ENCODE assay signal across 9 cellular contexts in the genomic region with DNA sequence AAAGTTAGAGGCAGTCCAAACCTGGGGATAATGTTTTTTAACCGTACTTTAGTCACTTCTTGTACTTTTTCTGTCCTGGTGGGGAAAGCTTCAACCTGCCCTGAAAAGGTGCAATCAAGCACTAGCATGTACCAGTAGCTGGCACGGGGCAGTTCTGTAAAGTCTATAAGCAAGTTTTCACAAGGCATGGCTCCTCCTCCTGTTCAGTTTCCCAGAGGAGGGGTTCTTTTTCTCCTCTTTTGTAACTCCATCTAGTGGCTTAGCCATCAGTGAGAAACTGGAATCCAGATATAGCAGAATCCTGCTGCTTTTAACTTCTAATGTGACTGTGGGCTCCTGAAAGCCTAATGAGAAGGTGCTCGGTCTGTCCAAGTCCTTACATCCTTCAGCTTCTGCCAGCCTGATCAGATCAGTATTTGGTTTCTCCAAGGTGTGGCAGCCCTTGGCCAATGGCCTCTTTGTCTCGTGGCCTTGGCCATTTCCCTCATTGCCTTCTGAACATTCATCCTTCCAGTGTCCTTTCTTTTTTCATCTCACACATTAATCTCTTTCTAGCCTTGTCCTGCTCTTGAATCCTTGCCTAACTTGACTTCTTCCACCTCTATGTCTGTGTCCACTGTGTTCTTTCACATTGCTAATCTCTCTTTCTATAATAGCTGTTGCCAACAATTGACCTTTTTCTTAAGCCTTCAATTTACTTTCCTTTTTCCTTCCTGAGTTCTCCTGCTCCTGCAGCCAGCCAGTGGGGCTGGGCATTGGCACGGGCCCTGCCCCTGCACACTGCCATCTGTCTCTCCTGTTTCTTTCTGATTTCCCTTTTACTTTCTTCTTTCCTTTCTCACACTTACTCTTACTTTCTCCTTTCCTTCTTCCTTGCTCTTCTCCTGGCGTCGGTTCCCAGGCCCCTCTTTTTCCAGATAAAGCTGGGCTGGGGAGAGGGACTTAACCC.
DNase-seq lines count a peak whose midpoint lies in the region; ATAC-seq and TF ChIP-seq lines count a peak whose summit lies in the region.
"Had no signal": no experiment of that assay in that cellular context is flagged by ENCODE, and none has a peak within 500 bp of the region (broad histone marks: within the 10 kb centered on the region; RNA-seq: fewer than 3 reads in every experiment).

No MANE protein-coding gene starts in this region.

- no peaks in the 10 kb centered on the region for H3K9me2 ChIP-seq in GM23248 (ENCODE audit: insufficient read depth)

- H3K27ac ChIP-seq in GM23248 (no peak overlapping the region), VCaP (peak overlapping the region; percentile 41; the same call in 1 of the 2 replicates), smooth muscle cell (ENCODE audit: low read depth) (no peak overlapping the region)

- peak; percentile 23; the same call in 1 of the 2 replicates for TF ChIP-seq CTCF in VCaP (conservative IDR thresholded peaks at IDR 0.05)
- TF ChIP-seq CTCF in fibroblast of villous mesenchyme (IDR thresholded peaks at IDR 0.05; ENCODE audit: insufficient read depth, low read depth, low read length): peak; percentile 16
- TF ChIP-seq CTCF in smooth muscle cell (IDR thresholded peaks at IDR 0.05; ENCODE audit: borderline replicate concordance, insufficient read depth, poor library complexity, severe bottlenecking): no peak

- no peaks in the 10 kb centered on the region for H3K36me3 ChIP-seq in GM23248 (ENCODE audit: low read depth)
- no peaks in the 10 kb centered on the region for H3K36me3 ChIP-seq in smooth muscle cell (ENCODE audit: low read depth)

- H3K4me1 ChIP-seq in GM23248 (ENCODE audit: insufficient read depth) (0 out of 2 replicates have a peak, but pooled peaks cover 6% of the 10 kb centered on the region), smooth muscle cell (ENCODE audit: low read depth) (peaks cover 7% of the 10 kb centered on the region)

- H3K9ac ChIP-seq in GM23248 (no peak overlapping the region), smooth muscle cell (ENCODE audit: low read depth) (no peak overlapping the region)

- H3F3A ChIP-seq in GM23248 (ENCODE audit: insufficient read depth) (no peaks in the 10 kb centered on the region), smooth muscle cell (ENCODE audit: low read depth) (no peaks in the 10 kb centered on the region)

- H3K9me3 ChIP-seq in GM23248 (ENCODE audit: low read depth) (no peaks in the 10 kb centered on the region), smooth muscle cell (replicated peaks; ENCODE audit: low read depth) (no peaks in the 10 kb centered on the region)

- H2AFZ ChIP-seq in GM23248 (peak overlapping the region; percentile 95), smooth muscle cell (ENCODE audit: low read depth) (no peak overlapping the region)

- H3K79me2 ChIP-seq in GM23248 (ENCODE audit: insufficient read depth): no peaks in the 10 kb centered on the region
- no peaks in the 10 kb centered on the region for H3K79me2 ChIP-seq in smooth muscle cell (ENCODE audit: low read depth)

- 17 to 24% methylated on average over 7 of the region's 7 CpGs for WGBS in GM23248 (ENCODE audit: low coverage in 1 of 2, low lambda C conversion rate in 2 of 2, missing lambda C conversion rate in 2 of 2), 2 experiments
- 55% methylated on average over 7 of the region's 7 CpGs for WGBS in smooth muscle cell (ENCODE audit: low lambda C conversion rate)

- in situ Hi-C loops in GM23248 (cut with MboI): no loop called here

- ATAC-seq in GM21423 (IDR thresholded peaks at IDR 0.05; ENCODE audit: unreplicated experiment): no peak

- H3K27me3 ChIP-seq in GM23248 (replicated peaks; ENCODE audit: insufficient read depth) (no peaks in the 10 kb centered on the region), smooth muscle cell (ENCODE audit: low read depth) (no peaks in the 10 kb centered on the region)

- H3K4me2 ChIP-seq in GM23248 (ENCODE audit: unreplicated experiment) (peak overlapping the region; percentile 98), smooth muscle cell (peak overlapping the region; percentile 85)

- peak; percentile 34 for DNase-seq in GM23248
- peak; percentile 13 for DNase-seq in fibroblast of villous mesenchyme (ENCODE audit: low read depth)
- no peak for DNase-seq in smooth muscle cell (lab: John Stamatoyannopoulos, UW; ENCODE audit: unreplicated experiment)
- DNase-seq in foreskin melanocyte: no peak
- no peak for DNase-seq in medulla oblongata (ENCODE audit: extremely low spot score)
- no peak for DNase-seq in COLO668 (lab: John Stamatoyannopoulos, UW; ENCODE audit: unreplicated experiment)
- DNase-seq: endodermal cell had no signal

- H4K20me1 ChIP-seq in GM23248 (ENCODE audit: insufficient read depth): no peaks in the 10 kb centered on the region
- no peaks in the 10 kb centered on the region for H4K20me1 ChIP-seq in smooth muscle cell (ENCODE audit: low read depth)

- H3K4me3 ChIP-seq in GM23248: peak overlapping the region; percentile 81
- no peak overlapping the region for H3K4me3 ChIP-seq in fibroblast of villous mesenchyme (ENCODE audit: low read depth, low read length)
- no peak overlapping the region for H3K4me3 ChIP-seq in smooth muscle cell

Comparison
In these comparisons a context has a peak if more than half of its experiments do, and no peak if none do; other contexts are left out.
1. DNase-seq: peak in GM23248 (single experiment) and fibroblast of villous mesenchyme (single experiment); none in smooth muscle cell (single experiment), foreskin melanocyte (single experiment), medulla oblongata (single experiment) and COLO668 (single experiment).